9 cellular contexts compared by ENCODE assay signal in genomic region chr4:144123982-144124635, GRCh38. TPM values are rescaled to one million over a fixed set of nuclear protein-coding genes. Genes with fewer than 3 reads are reported as not detected.
DNase-seq lines count a peak whose midpoint lies in the region; ATAC-seq, FAIRE-seq and TF ChIP-seq lines count a peak whose summit lies in the region.
"Not testable (repeated sequence)": the region's sequence is repeated elsewhere in the genome, so short reads cannot be mapped to it uniquely, and the experiment has no call there.
"Had no signal": no experiment of that assay in that cellular context is flagged by ENCODE, and none has a peak within 500 bp of the region (broad histone marks: within the 10 kb centered on the region; RNA-seq: fewer than 3 reads in every experiment).

No MANE protein-coding gene starts in this region.

- not testable (repeated sequence) for H3K9ac ChIP-seq in Loucy (ENCODE audit: low read depth, low read length, poor library complexity, severe bottlenecking); PC-3 (ENCODE audit: low read length)

- H3K9me2 ChIP-seq in Loucy (replicated peaks; ENCODE audit: low read depth, low read length); PC-3 (replicated peaks; ENCODE audit: low read length): not testable (repeated sequence)

- not testable (repeated sequence) for H3K4me3 ChIP-seq in Loucy (ENCODE audit: low read length, poor library complexity, severe bottlenecking); PC-3 (ENCODE audit: low read length); fibroblast of villous mesenchyme (ENCODE audit: low read depth, low read length)

- peak; percentile 9 for TF ChIP-seq CTCF in AG09319 (IDR thresholded peaks at IDR 0.05; ENCODE audit: low read depth, low read length)
- TF ChIP-seq CTCF in Loucy (conservative IDR thresholded peaks at IDR 0.05; ENCODE audit: low read length): peak; percentile 31
- TF ChIP-seq CTCF in PC-3 (conservative IDR thresholded peaks at IDR 0.05; ENCODE audit: low read depth, low read length); fibroblast of villous mesenchyme (IDR thresholded peaks at IDR 0.05; ENCODE audit: insufficient read depth, low read depth, low read length); nephron progenitor cell (IDR thresholded peaks at IDR 0.05): not testable (repeated sequence)
- TF ChIP-seq CTCF in VCaP (conservative IDR thresholded peaks at IDR 0.05): peak; percentile 16; the same call in 1 of the 2 replicates

- H3K27ac ChIP-seq in PC-3 (ENCODE audit: low read length); VCaP: not testable (repeated sequence)

- CTCF ChIA-PET in PC-3 (lab: Charles Lee): not testable (repeated sequence)

- ATAC-seq in PC-3: not testable (repeated sequence)

- H3K4me3 Mint-ChIP-seq in nephron progenitor cell: not testable (repeated sequence)

- H3K27me3 ChIP-seq in Loucy (ENCODE audit: insufficient read depth, low read length, poor library complexity, severe bottlenecking); PC-3 (ENCODE audit: low read length): not testable (repeated sequence)

- peak; percentile 50 for FAIRE-seq in G401.6 (lab: Jason Lieb, UNC)

- not testable (repeated sequence) for H3K4me2 ChIP-seq in Loucy (ENCODE audit: low read depth, low read length, poor library complexity, severe bottlenecking); PC-3 (ENCODE audit: low read length)

- DNase-seq in AG09319 (ENCODE audit: extremely low read depth, low read depth); nephron progenitor cell: not testable (repeated sequence)
- DNase-seq in PC-3: peak; percentile 21
- peak; percentile 69 for DNase-seq in dedifferentiated amniotic fluid mesenchymal stem cell (ENCODE audit: extremely low spot score)
- DNase-seq in fibroblast of villous mesenchyme (ENCODE audit: low read depth): peak; percentile 4

- not testable (repeated sequence) for H3K4me1 ChIP-seq in Loucy (ENCODE audit: insufficient read depth, low read length, poor library complexity, severe bottlenecking); PC-3 (ENCODE audit: insufficient read depth, low read length)

- not testable (repeated sequence) for H4K20me1 ChIP-seq in Loucy (ENCODE audit: insufficient read depth, low read length, poor library complexity, severe bottlenecking); PC-3 (ENCODE audit: low read length)

- H3F3A ChIP-seq in Loucy (ENCODE audit: low read depth); PC-3 (ENCODE audit: low read length, unreplicated experiment): not testable (repeated sequence)

- H3K27me3 Mint-ChIP-seq in nephron progenitor cell (ENCODE audit: low read depth, poor library complexity): not testable (repeated sequence)

- not testable (repeated sequence) for H2AFZ ChIP-seq in Loucy (ENCODE audit: low read length); PC-3 (ENCODE audit: low read length)

- intact Hi-C loops in PC-3 (cut with micrococcal nuclease): loop anchor here (10.0 kb wide), 1 partner anchor 569 kb away; no protein-coding TSS in a partner anchor

- H3K9me3 ChIP-seq in Loucy (ENCODE audit: insufficient read depth, low read depth, low read length); PC-3 (ENCODE audit: low read length): not testable (repeated sequence)

- H3K9me3 Mint-ChIP-seq in nephron progenitor cell: not testable (repeated sequence)

- BruUV-seq in PC-3 (replicated peaks; lab: Mats Ljungman, UMichigan): not testable (repeated sequence)

- peak overlapping the region; percentile 5 for H3K27ac Mint-ChIP-seq in nephron progenitor cell

- not testable (repeated sequence) for H3K4me1 Mint-ChIP-seq in nephron progenitor cell

- H3K79me2 ChIP-seq in Loucy (ENCODE audit: insufficient read depth, low read length); PC-3 (ENCODE audit: low read length): not testable (repeated sequence)

- H3K36me3 ChIP-seq in Loucy (ENCODE audit: insufficient read depth, low read length); PC-3 (ENCODE audit: low read depth, low read length): not testable (repeated sequence)

- POLR2A ChIA-PET in PC-3 (lab: Charles Lee; ENCODE audit: unreplicated experiment): not testable (repeated sequence)

- H3K36me3 Mint-ChIP-seq in nephron progenitor cell (ENCODE audit: low read depth): not testable (repeated sequence)

RNA-seq across cellular contexts. Expression of gene GYPA, which starts 16.4 kb away (rescaled TPM):
- total RNA-seq in PC-3 (2014; rRNA removed): not detected in 2 replicates
- total RNA-seq in fibroblast of villous mesenchyme: not detected in 2 replicates
- total RNA-seq: H9 had no signal
